Comparison of ENCODE assay signal across 8 cellular contexts in genomic region chr4:44678094-44679023, GRCh38. TPM values are rescaled to one million over a fixed set of nuclear protein-coding genes. Genes with fewer than 3 reads are reported as not detected.
DNase-seq lines count a peak whose midpoint lies in the region; ATAC-seq and TF ChIP-seq lines count a peak whose summit lies in the region.

Gene GUF1 (plus strand): TSS chr4:44678420. CDS start chr4:44678623, 203 bp downstream.

- no peaks in the 10 kb centered on the region for H3K27me3 ChIP-seq in DOHH2 (ENCODE audit: control insufficient read depth, low read length)
- H3K27me3 ChIP-seq in GM23338 (ENCODE audit: insufficient read depth) = no peaks in the 10 kb centered on the region

- H3K9me2 ChIP-seq in DOHH2 (replicated peaks; ENCODE audit: control insufficient read depth, low read length) (no peaks in the 10 kb centered on the region), GM23338 (ENCODE audit: insufficient read depth) (no peaks in the 10 kb centered on the region)

- H3K27me3 Mint-ChIP-seq in GM23338 (ENCODE audit: insufficient read depth, low read depth, poor library complexity) (peaks cover 1% of the 10 kb centered on the region), naive B cell (no peaks in the 10 kb centered on the region)
- H3K27me3 Mint-ChIP-seq in stimulated activated memory B cell treated with anti-CD40 and anti-IgM and Interleukin-4, amounts not matched to agents 10 μg/mL and 1 μg/mL and 100 μg/mL, for 72 hours = no peaks in the 10 kb centered on the region

- H3K9me3 Mint-ChIP-seq in GM23338 (no peaks in the 10 kb centered on the region), naive B cell (no peaks in the 10 kb centered on the region)
- no peaks in the 10 kb centered on the region for H3K9me3 Mint-ChIP-seq in stimulated activated memory B cell treated with anti-CD40 and anti-IgM and Interleukin-4, amounts not matched to agents 10 μg/mL and 1 μg/mL and 100 μg/mL, for 72 hours

- peak; percentile 92 for ATAC-seq in GM23338
- ATAC-seq in naive B cell (ENCODE audit: low read depth in 2 of 2) = peak; percentile 89 to 90
- peak; percentile 98 for ATAC-seq in stimulated activated memory B cell treated with anti-CD40 and anti-IgM and Interleukin-4, amounts not matched to agents 10 μg/mL and 1 μg/mL and 100 μg/mL, for 72 hours

- peak within 1 kb of the TSS; percentile 99 for H2AFZ ChIP-seq in GM23338

- DNase-seq in GM23338 (ENCODE audit: low spot score) (peak; percentile 94), LHCN-M2 (ENCODE audit: low read depth) (peak; percentile 87), RPMI8226 (peak; percentile 91), fibroblast of gingiva (ENCODE audit: low read depth) (peak; percentile 87), naive B cell (peak; percentile 90)
- peak; percentile 76 to 78 for DNase-seq in activated T-helper 1 cell treated with anti-CD3 and anti-CD28 coated beads, Interleukin-2, amount 50 U/mL, for 16 hours (ENCODE audit: low read depth in 1 of 2, low spot score in 1 of 2)

- H3K27ac Mint-ChIP-seq in GM23338 = peak within 1 kb of the TSS; percentile 98
- H3K27ac Mint-ChIP-seq in naive B cell = peak within 1 kb of the TSS; percentile 97 to 100 (median 99)
- H3K27ac Mint-ChIP-seq in stimulated activated memory B cell treated with anti-CD40 and anti-IgM and Interleukin-4, amounts not matched to agents 10 μg/mL and 1 μg/mL and 100 μg/mL, for 72 hours = peak within 1 kb of the TSS; percentile 94

- H3K79me2 ChIP-seq in DOHH2 (ENCODE audit: control insufficient read depth, low read length) = peaks cover 47% of the 10 kb centered on the region
- H3K79me2 ChIP-seq in GM23338 (replicated peaks; ENCODE audit: insufficient read depth) = peaks cover 30% of the 10 kb centered on the region

- H3K36me3 Mint-ChIP-seq in GM23338 (ENCODE audit: low read depth) (peaks cover 14% of the 10 kb centered on the region; the same call in 2 of the 3 replicates), naive B cell (no peaks in the 10 kb centered on the region)
- peaks cover 5% of the 10 kb centered on the region for H3K36me3 Mint-ChIP-seq in stimulated activated memory B cell treated with anti-CD40 and anti-IgM and Interleukin-4, amounts not matched to agents 10 μg/mL and 1 μg/mL and 100 μg/mL, for 72 hours

- TF ChIP-seq CTCF in DOHH2 (IDR thresholded peaks at IDR 0.05; ENCODE audit: low read depth, low read length, poor library complexity, severe bottlenecking) (no peak), GM23338 (conservative IDR thresholded peaks at IDR 0.05; ENCODE audit: low read depth in 2 of 2) (no peak)

- H3K4me3 ChIP-seq in DOHH2 (ENCODE audit: low read length) = peak within 1 kb of the TSS; percentile 93
- H3K4me3 ChIP-seq in GM23338 = peak within 1 kb of the TSS; percentile 73

- H3K4me1 Mint-ChIP-seq in GM23338 (peaks cover 7% of the 10 kb centered on the region; the same call in 2 of the 3 replicates), naive B cell (peaks cover 16 to 19% (median 16%) of the 10 kb centered on the region in 3 donors)
- peaks cover 18% of the 10 kb centered on the region for H3K4me1 Mint-ChIP-seq in stimulated activated memory B cell treated with anti-CD40 and anti-IgM and Interleukin-4, amounts not matched to agents 10 μg/mL and 1 μg/mL and 100 μg/mL, for 72 hours

- no peaks in the 10 kb centered on the region for H3K9me3 ChIP-seq in DOHH2 (ENCODE audit: control insufficient read depth, insufficient read depth, low read length)

- H3K27ac ChIP-seq in DOHH2 (ENCODE audit: low read depth, low read length) (peak within 1 kb of the TSS; percentile 50), GM23338 (ENCODE audit: low read depth) (peak within 1 kb of the TSS; percentile 79)

- H3K4me3 Mint-ChIP-seq in GM23338 (peak within 1 kb of the TSS; percentile 96), naive B cell (peak within 1 kb of the TSS; percentile 92 to 100 (median 98))
- peak within 1 kb of the TSS; percentile 98 for H3K4me3 Mint-ChIP-seq in stimulated activated memory B cell treated with anti-CD40 and anti-IgM and Interleukin-4, amounts not matched to agents 10 μg/mL and 1 μg/mL and 100 μg/mL, for 72 hours

- H3K4me2 ChIP-seq in DOHH2 (ENCODE audit: low read length) (peak within 1 kb of the TSS; percentile 90), GM23338 (peak within 1 kb of the TSS; percentile 88)

- H3K4me1 ChIP-seq in DOHH2 (ENCODE audit: control insufficient read depth, low read length) (peaks cover 23% of the 10 kb centered on the region), GM23338 (ENCODE audit: insufficient read depth) (peaks cover 12% of the 10 kb centered on the region; the same call in 1 of the 2 replicates)

- H3K36me3 ChIP-seq in DOHH2 (ENCODE audit: control insufficient read depth, low read length) = peaks cover 29% of the 10 kb centered on the region
- H3K36me3 ChIP-seq in GM23338 (ENCODE audit: insufficient read depth) = peaks cover 13% of the 10 kb centered on the region

- no peaks in the 10 kb centered on the region for H4K20me1 ChIP-seq in DOHH2 (ENCODE audit: control insufficient read depth, insufficient read depth, low read depth, low read length)
- no peaks in the 10 kb centered on the region for H4K20me1 ChIP-seq in GM23338 (replicated peaks; ENCODE audit: insufficient read depth)

- H3F3A ChIP-seq in DOHH2 (ENCODE audit: control insufficient read depth, insufficient read depth) (no peaks in the 10 kb centered on the region), GM23338 (replicated peaks; ENCODE audit: low read depth) (no peaks in the 10 kb centered on the region)

TF ChIP-seq in GM23338, 12 proteins besides CTCF, POLR2A, EP300 and RAD21 (continues in another document):
- TF ChIP-seq ZNF114 (CRISPR knock-in tag; IDR thresholded peaks at IDR 0.05) = no peak
- TF ChIP-seq NANOG (IDR thresholded peaks at IDR 0.05; ENCODE audit: borderline replicate concordance) = no peak
- TF ChIP-seq POLR2AphosphoS5 (IDR thresholded peaks at IDR 0.05; ENCODE audit: low read depth) = peak; percentile 78
- no peak for TF ChIP-seq JUNB (IDR thresholded peaks at IDR 0.05; ENCODE audit: unreplicated experiment)
- TF ChIP-seq STAT1 (IDR thresholded peaks at IDR 0.05; ENCODE audit: unreplicated experiment) = no peak
- TF ChIP-seq, protein P1, sequence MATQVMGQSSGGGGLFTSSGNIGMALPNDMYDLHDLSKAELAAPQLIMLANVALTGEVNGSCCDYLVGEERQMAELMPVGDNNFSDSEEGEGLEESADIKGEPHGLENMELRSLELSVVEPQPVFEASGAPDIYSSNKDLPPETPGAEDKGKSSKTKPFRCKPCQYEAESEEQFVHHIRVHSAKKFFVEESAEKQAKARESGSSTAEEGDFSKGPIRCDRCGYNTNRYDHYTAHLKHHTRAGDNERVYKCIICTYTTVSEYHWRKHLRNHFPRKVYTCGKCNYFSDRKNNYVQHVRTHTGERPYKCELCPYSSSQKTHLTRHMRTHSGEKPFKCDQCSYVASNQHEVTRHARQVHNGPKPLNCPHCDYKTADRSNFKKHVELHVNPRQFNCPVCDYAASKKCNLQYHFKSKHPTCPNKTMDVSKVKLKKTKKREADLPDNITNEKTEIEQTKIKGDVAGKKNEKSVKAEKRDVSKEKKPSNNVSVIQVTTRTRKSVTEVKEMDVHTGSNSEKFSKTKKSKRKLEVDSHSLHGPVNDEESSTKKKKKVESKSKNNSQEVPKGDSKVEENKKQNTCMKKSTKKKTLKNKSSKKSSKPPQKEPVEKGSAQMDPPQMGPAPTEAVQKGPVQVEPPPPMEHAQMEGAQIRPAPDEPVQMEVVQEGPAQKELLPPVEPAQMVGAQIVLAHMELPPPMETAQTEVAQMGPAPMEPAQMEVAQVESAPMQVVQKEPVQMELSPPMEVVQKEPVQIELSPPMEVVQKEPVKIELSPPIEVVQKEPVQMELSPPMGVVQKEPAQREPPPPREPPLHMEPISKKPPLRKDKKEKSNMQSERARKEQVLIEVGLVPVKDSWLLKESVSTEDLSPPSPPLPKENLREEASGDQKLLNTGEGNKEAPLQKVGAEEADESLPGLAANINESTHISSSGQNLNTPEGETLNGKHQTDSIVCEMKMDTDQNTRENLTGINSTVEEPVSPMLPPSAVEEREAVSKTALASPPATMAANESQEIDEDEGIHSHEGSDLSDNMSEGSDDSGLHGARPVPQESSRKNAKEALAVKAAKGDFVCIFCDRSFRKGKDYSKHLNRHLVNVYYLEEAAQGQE (IDR thresholded peaks at IDR 0.05; ENCODE audit: unreplicated experiment) = no peak

RNA-seq across cellular contexts. Expression of gene GUF1, which starts in this region (rescaled TPM):
- total RNA-seq in GM23338 (2014; rRNA removed; shearing (Covaris generic)) = 37.9 and 39.9 TPM in 2 replicates
- polyA plus RNA-seq in GM23338 (2016; fragmentation: Nextera tagmentation; extraction: Ambion mirVana) (9.3 and 15.4 TPM in 2 replicates), naive B cell (ENCODE audit: low read depth in 6 of 6) (10 to 100 TPM in 5 of 6 donors, 1 to 10 TPM in 1; 6.6 to 19.6 (median 14.4) TPM)
- total RNA-seq in LHCN-M2 (2014; rRNA removed) = 17.2 and 21.0 TPM in 2 replicates
- 6.3 TPM for polyA plus RNA-seq in LHCN-M2 (2012)

Comparison
In these comparisons a context has a peak if more than half of its experiments do, and no peak if none do; other contexts are left out.
1. Peak in every context shown above with its lines: DNase-seq, ATAC-seq, H3K4me3 ChIP-seq and H3K27ac ChIP-seq.